ENCODE assay signal across 20 cellular contexts in the genomic region with DNA sequence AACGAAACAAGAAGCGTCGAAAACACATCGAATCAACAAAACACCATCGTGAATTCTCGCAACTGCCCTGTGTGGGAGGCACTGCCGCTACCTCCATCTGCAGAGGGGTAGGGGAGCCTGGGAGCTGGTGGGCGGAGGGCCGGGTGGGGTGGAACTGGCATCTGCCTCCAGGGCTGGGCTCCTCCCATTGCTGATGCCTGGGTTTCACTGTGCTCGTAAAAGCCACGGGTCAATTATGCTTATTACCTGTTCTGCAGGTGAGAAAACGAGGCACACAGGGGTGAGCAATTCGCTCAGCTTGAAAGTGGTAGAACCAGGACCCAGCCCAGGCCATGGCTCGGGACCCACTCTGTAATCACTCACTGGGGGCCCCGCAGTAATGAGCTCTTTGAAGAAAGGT. TPM values are rescaled to one million over a fixed set of nuclear protein-coding genes. Genes with fewer than 3 reads are reported as not detected.
DNase-seq lines count a peak whose midpoint lies in the region; TF ChIP-seq lines count a peak whose summit lies in the region.
"Had no signal": no experiment of that assay in that cellular context is flagged by ENCODE, and none has a peak within 500 bp of the region (broad histone marks: within the 10 kb centered on the region; RNA-seq: fewer than 3 reads in every experiment).

No MANE protein-coding gene starts in this region.

- intact Hi-C loops in esophagus squamous epithelium (cut with DNase I) = no loop called here

- H3K9me3 ChIP-seq in esophagus squamous epithelium (no peaks in the 10 kb centered on the region), suprapubic skin (no peaks in the 10 kb centered on the region)
- H3K9me3 ChIP-seq: A549, Caco-2 had no signal

- peaks cover 8 to 63% (median 11%) of the 10 kb centered on the region in 3 donors for H3K4me1 ChIP-seq in esophagus squamous epithelium
- H3K4me1 ChIP-seq in suprapubic skin = peaks cover 40% of the 10 kb centered on the region
- H3K4me1 ChIP-seq: A549, Caco-2 had no signal

- H3K27me3 ChIP-seq in esophagus squamous epithelium (peaks cover 0 to 11% (median 0%) of the 10 kb centered on the region in 4 donors), suprapubic skin (peaks cover 3% of the 10 kb centered on the region)

- in situ Hi-C loops in KBM-7 (cut with MboI; ENCODE audit: low pct_unique_long_range_greater_than_20kb, low sequenced_read_pairs) = no loop called here

- no peak for TF ChIP-seq POLR2A in esophagus squamous epithelium (IDR thresholded peaks at IDR 0.05)
- no peak for TF ChIP-seq POLR2A in suprapubic skin (IDR thresholded peaks at IDR 0.05)

- CTCF ChIA-PET in RWPE1 (lab: Yijun Ruan, JAX) = interaction anchor here (0.7 to 0.8 kb wide), 2 partner anchors 16 to 819 kb away, joined by 5 to 6 read pairs; no protein-coding TSS in a partner anchor

- POLR2A ChIA-PET in RWPE1 (lab: Yijun Ruan, JAX; ENCODE audit: low non-redundant PET) = no interaction called here

- TF ChIP-seq EP300 in suprapubic skin (IDR thresholded peaks at IDR 0.05) = no peak

- H3K4me3 ChIP-seq in esophagus squamous epithelium (no peak overlapping the region), suprapubic skin (peak overlapping the region; percentile 18)
- H3K4me3 ChIP-seq: A549, GM23338 had no signal

- TF ChIP-seq CTCF in RWPE1 (conservative IDR thresholded peaks at IDR 0.05; ENCODE audit: low read depth) (no peak), esophagus squamous epithelium (IDR thresholded peaks at IDR 0.05) (no peak), suprapubic skin (IDR thresholded peaks at IDR 0.05) (no peak)

- WGBS in esophagus squamous epithelium, 2 donors = 73 to 75% methylated on average over 9 to 15 of the region's 15 CpGs
- WGBS in suprapubic skin = 69% methylated on average over 8 of the region's 15 CpGs

- peak overlapping the region; percentile 79 for H3K27ac ChIP-seq in RWPE1
- peak overlapping the region in 3 of 4 donors; percentile 52 to 85 (median 59) for H3K27ac ChIP-seq in esophagus squamous epithelium
- peak overlapping the region; percentile 18 for H3K27ac ChIP-seq in suprapubic skin
- H3K27ac ChIP-seq: 22Rv1, A549, C4-2B, HL-60 had no signal

- DNase-seq in NCI-H748 (lab: John Stamatoyannopoulos, UW; ENCODE audit: unreplicated experiment) (peak; percentile 42), NCI-H748 treated with DMSO at 0.1 percent for 48 hours (lab: John Stamatoyannopoulos, UW) (no peak), RWPE1 (ENCODE audit: low spot score) (no peak), esophagus squamous epithelium (lab: John Stamatoyannopoulos, UW) (no peak), suprapubic skin (ENCODE audit: low spot score in 2 of 2) (no peak), DMS114 treated with DMSO at 0.1 percent for 48 hours (lab: John Stamatoyannopoulos, UW; ENCODE audit: unreplicated experiment) (no peak), KBM-7 (no peak)
- DNase-seq: AML-193; Caco-2; CD4-positive, alpha-beta T cell; DMS153; DMS79; GDM1; HCEC 1CT; HFFc6 had no signal

- H3K36me3 ChIP-seq in esophagus squamous epithelium (no peaks in the 10 kb centered on the region), suprapubic skin (no peaks in the 10 kb centered on the region)

RNA-seq across cellular contexts. Expression of a gene that starts 16.5 kb away (rescaled TPM):
- total RNA-seq in esophagus squamous epithelium = 100 to 1,000 TPM in 2 of 4 donors, 10 to 100 TPM in 2; 31.5 to 182 (median 94.4) TPM
- 10 to 100 TPM; 28.4 to 95.4 (median 57.5) TPM for total RNA-seq in suprapubic skin

Comparison
In these comparisons a context has a peak if more than half of its experiments do, and no peak if none do; other contexts are left out.
1. H3K27ac ChIP-seq: peak in every context shown above with its lines; median percentile 79 in RWPE1; 59 in esophagus squamous epithelium; 18 in suprapubic skin.